Comparison of ENCODE assay signal across 9 cellular contexts in the genomic region with DNA sequence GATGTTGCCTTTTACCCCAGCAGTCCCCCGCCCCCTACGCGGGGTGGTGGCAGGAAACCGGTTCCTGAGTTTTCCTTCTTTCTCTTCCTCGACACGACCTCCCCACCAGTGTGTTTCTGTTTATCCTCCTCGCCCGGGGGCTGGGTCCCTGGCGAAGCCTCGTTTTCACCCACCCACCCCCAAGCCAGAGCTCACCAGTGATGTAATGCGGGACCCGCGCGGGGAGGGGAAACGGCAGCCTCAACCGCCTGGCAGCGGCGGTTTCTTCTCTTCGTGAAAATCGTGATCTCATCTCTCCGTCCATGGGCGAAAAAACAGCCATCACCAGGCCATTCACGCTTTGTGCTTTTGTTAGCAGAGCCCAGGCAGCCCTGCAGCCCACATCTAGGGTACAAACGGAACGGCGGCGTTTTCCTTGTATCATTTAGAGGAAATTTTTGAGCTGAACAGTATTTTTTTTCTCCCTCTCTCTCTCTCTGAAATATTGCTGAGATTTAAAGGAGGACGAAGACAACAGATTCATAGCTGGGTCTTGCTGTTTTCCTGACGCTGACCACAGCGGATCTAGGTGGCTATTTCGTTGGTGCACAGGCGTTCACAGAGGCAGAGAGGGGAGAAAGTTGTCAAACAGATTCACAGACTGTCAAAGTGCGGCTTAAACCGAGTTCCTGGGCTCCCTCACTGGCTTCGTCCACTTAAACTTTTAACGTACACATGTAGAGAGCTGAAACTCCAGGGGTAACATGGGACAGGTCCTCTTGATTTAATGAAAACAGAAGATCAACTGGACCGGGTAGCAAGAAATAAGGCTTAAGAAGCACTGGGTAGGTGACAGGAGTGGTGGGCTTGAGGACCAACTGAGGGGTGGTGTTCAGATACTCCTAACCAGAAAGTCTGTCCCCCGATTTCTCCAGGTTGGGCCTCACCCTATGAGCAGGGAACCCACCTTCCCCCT. TPM values are rescaled to one million over a fixed set of nuclear protein-coding genes. Genes with fewer than 3 reads are reported as not detected.
DNase-seq lines count a peak whose midpoint lies in the region; ATAC-seq, FAIRE-seq and TF ChIP-seq lines count a peak whose summit lies in the region.
"Had no signal": no experiment of that assay in that cellular context is flagged by ENCODE, and none has a peak within 500 bp of the region (broad histone marks: within the 10 kb centered on the region; RNA-seq: fewer than 3 reads in every experiment).

No MANE protein-coding gene starts in this region.

- H3K4me3 Mint-ChIP-seq in endothelial cell (ENCODE audit: unreplicated experiment), result peak overlapping the region; percentile 88

- no peak overlapping the region for H3K4ac ChIP-seq in neuronal stem cell (ENCODE audit: low read length)

- H3K4me2 ChIP-seq in neuronal stem cell (ENCODE audit: insufficient read depth, low read length, poor library complexity, severe bottlenecking), result peak overlapping the region; percentile 91

- peak overlapping the region; percentile 12 for H2BK15ac ChIP-seq in neuronal stem cell (ENCODE audit: low read length)

- H3K79me1 ChIP-seq in neuronal stem cell (ENCODE audit: low read depth, low read length), result no peaks in the 10 kb centered on the region

- peaks cover 3% of the 10 kb centered on the region for H3K36me3 Mint-ChIP-seq in endothelial cell (ENCODE audit: low read depth, unreplicated experiment)

- H3K4me1 ChIP-seq in neuronal stem cell (ENCODE audit: control insufficient read depth in 2 of 2, insufficient read depth in 1 of 2, low read depth in 1 of 2, low read length in 2 of 2), result peaks cover 2 to 4% of the 10 kb centered on the region in 2 donors

- H3K14ac ChIP-seq in neuronal stem cell (ENCODE audit: low read length), result no peak overlapping the region

- H4K8ac ChIP-seq in neuronal stem cell (ENCODE audit: low read depth, low read length), result no peak overlapping the region

- no peak overlapping the region for H4K91ac ChIP-seq in neuronal stem cell (ENCODE audit: low read depth, low read length, poor library complexity)

- peaks cover 0 to 60% (median 44%) of the 10 kb centered on the region in 3 experiments for H3K27me3 ChIP-seq in neuronal stem cell (ENCODE audit: control insufficient read depth in 3 of 3, insufficient read depth in 3 of 3, low read depth in 1 of 3, low read length in 3 of 3)

- H3K4me1 Mint-ChIP-seq in endothelial cell (ENCODE audit: unreplicated experiment), result peaks cover 8% of the 10 kb centered on the region

- H3K27me3 Mint-ChIP-seq in endothelial cell (ENCODE audit: unreplicated experiment), result peaks cover 11% of the 10 kb centered on the region

- TF ChIP-seq CTCF in endothelial cell (IDR thresholded peaks at IDR 0.05; ENCODE audit: unreplicated experiment), result no peak

- peak overlapping the region; percentile 29 to 69 for H3K4me3 ChIP-seq in neuronal stem cell (ENCODE audit: low read length in 2 of 2)

- H3K9ac ChIP-seq in neuronal stem cell (ENCODE audit: low read depth, low read length, poor library complexity), result no peak overlapping the region

- no peak overlapping the region for H3K23ac ChIP-seq in neuronal stem cell (ENCODE audit: low read depth, low read length, poor library complexity)

- H2BK12ac ChIP-seq in neuronal stem cell (ENCODE audit: low read length), result no peak overlapping the region

- H2AFZ ChIP-seq in neuronal stem cell (ENCODE audit: low read length), result peak overlapping the region; percentile 99

- no CpG with 5 or more reads among the region's 38 CpGs for WGBS in neuronal stem cell (ENCODE audit: extremely low coverage in 2 of 2, insufficient read length in 2 of 2, insufficient replicate concordance in 1 of 2), 2 donors

- peak overlapping the region; percentile 84 for H3K18ac ChIP-seq in neuronal stem cell (ENCODE audit: low read length)

- H3K9me3 Mint-ChIP-seq in endothelial cell (ENCODE audit: unreplicated experiment), result no peaks in the 10 kb centered on the region

- no peak overlapping the region for H2AK5ac ChIP-seq in neuronal stem cell (ENCODE audit: low read depth, low read length)

- ATAC-seq in HG03460 (IDR thresholded peaks at IDR 0.05; ENCODE audit: unreplicated experiment), result no peak
- ATAC-seq in HG03469 (IDR thresholded peaks at IDR 0.05; ENCODE audit: unreplicated experiment), result no peak

- DNase-seq in NCI-H1417 (lab: John Stamatoyannopoulos, UW) (peak in 2 of 3 experiments; percentile 87 to 91), NCI-H1417 treated with DMSO at 0.1 percent for 48 hours (lab: John Stamatoyannopoulos, UW) (no peak), NOMO-1 treated with DMSO at 0.1 percent for 48 hours (lab: John Stamatoyannopoulos, UW; ENCODE audit: unreplicated experiment) (peak; percentile 14), endothelial cell (ENCODE audit: low spot score) (no peak), neuronal stem cell (ENCODE audit: low spot score) (no peak), RCC 7860 (ENCODE audit: low spot score) (no peak)

- FAIRE-seq in RCC 7860 (lab: Jason Lieb, UNC), result no peak

- no peak overlapping the region for H2BK120ac ChIP-seq in neuronal stem cell (ENCODE audit: low read depth, low read length)

- H2BK5ac ChIP-seq in neuronal stem cell (ENCODE audit: low read length), result no peak overlapping the region

- no peaks in the 10 kb centered on the region for H3K36me3 ChIP-seq in neuronal stem cell (replicated peaks in 1 of 2; ENCODE audit: control insufficient read depth in 2 of 2, insufficient read depth in 2 of 2, low read length in 2 of 2)

- H3K9me3 ChIP-seq in neuronal stem cell (replicated peaks in 1 of 2; ENCODE audit: control insufficient read depth in 2 of 2, insufficient read depth in 1 of 2, low read depth in 1 of 2, low read length in 2 of 2), result no peaks in the 10 kb centered on the region

- H3K27ac Mint-ChIP-seq in endothelial cell (ENCODE audit: unreplicated experiment), result peak overlapping the region; percentile 72

- H3K27ac ChIP-seq in neuronal stem cell (replicated peaks; ENCODE audit: low read length), result no peak overlapping the region

RNA-seq across cellular contexts. Expression of a gene that starts 21.9 kb away (rescaled TPM):
- total RNA-seq in endothelial cell (ENCODE audit: unreplicated experiment), result 16.5 TPM
- 0.04 TPM for polyA plus RNA-seq in neuronal stem cell (2013, experiment 1 of 2)
- not detected for polyA plus RNA-seq in neuronal stem cell (2013, experiment 2 of 2)
- total RNA-seq: activated CD8-positive, alpha-beta memory T cell treated with anti-CD3 and anti-CD28 coated beads for 36 hours had no signal

Comparison
In these comparisons a context has a peak if more than half of its experiments do, and no peak if none do; other contexts are left out.
1. DNase-seq: peak in NCI-H1417 (2 of 3) and NOMO-1 treated with DMSO at 0.1 percent for 48 hours (single experiment); none in NCI-H1417 treated with DMSO at 0.1 percent for 48 hours (single experiment), endothelial cell (single experiment), neuronal stem cell (single experiment) and RCC 7860 (single experiment).